Comparison of ENCODE assay signal across 2 cellular contexts in genomic region chr22:50264104-50264745, GRCh38.
TF ChIP-seq lines count a peak whose summit lies in the region.

No MANE protein-coding gene starts in this region.

TF ChIP-seq in HEK293, 187 proteins besides CTCF, POLR2A, EP300 and RAD21:
- 0 out of 2 replicates have a peak, but pooled peaks have one; percentile 3 for TF ChIP-seq PATZ1 (tag by site-specific recombination; IDR thresholded peaks at IDR 0.05)
- TF ChIP-seq EGR2 (tag by site-specific recombination; IDR thresholded peaks at IDR 0.05; ENCODE audit: low read depth): peak; percentile 64
- TF ChIP-seq ZNF548 (tag by site-specific recombination; IDR thresholded peaks at IDR 0.05): no peak
- peak; percentile 75 for TF ChIP-seq ZFHX2 (tag by site-specific recombination; conservative IDR thresholded peaks at IDR 0.05)
- TF ChIP-seq KLF7 (tag by site-specific recombination; IDR thresholded peaks at IDR 0.05; ENCODE audit: borderline replicate concordance): no peak
- no peak for TF ChIP-seq WT1 (tag by site-specific recombination; IDR thresholded peaks at IDR 0.05)
- no peak for TF ChIP-seq ZNF184 (tag by site-specific recombination; IDR thresholded peaks at IDR 0.05)
- no peak for TF ChIP-seq SALL2 (tag by site-specific recombination; IDR thresholded peaks at IDR 0.05; ENCODE audit: borderline replicate concordance)

TF ChIP-seq in H1, 55 proteins besides CTCF, POLR2A, EP300 and RAD21:
- TF ChIP-seq TEAD4 (IDR thresholded peaks at IDR 0.05; ENCODE audit: low read depth, low read length) (no peak), SRF (IDR thresholded peaks at IDR 0.05; ENCODE audit: low read depth, low read length) (no peak)
